29 cellular contexts compared by ENCODE assay signal in genomic region chr15:29129221-29129620, GRCh38.
"Had no signal": no experiment of that assay in that cellular context is flagged by ENCODE, and none has a peak within 500 bp of the region (broad histone marks: within the 10 kb centered on the region; RNA-seq: fewer than 3 reads in every experiment).

No MANE protein-coding gene starts in this region.

- H3K4me3 ChIP-seq: adrenal gland, body of pancreas, PC-9, SJSA1 had no signal

- H3K4me3 Mint-ChIP-seq: activated CD4-positive, alpha-beta T cell treated with anti-CD3 and anti-CD28 coated beads, Interleukin-2, amount 10 ng/mL, durations not matched to agents 24 days and 14 days; activated CD8-positive, alpha-beta T cell treated with anti-CD3 and anti-CD28 coated beads for 36 hours; activated naive CD4-positive, alpha-beta T cell treated with anti-CD3 and anti-CD28 coated beads, Interleukin-2, amount 50 U/mL, for 24 hours; activated T-cell treated with anti-CD3 and anti-CD28 coated beads, Interleukin-2, amount 50 U/mL, for 72 hours; activated T-helper 17 cell treated with anti-CD3 and anti-CD28 coated beads, Interleukin-2, amount 50 U/mL, for 72 hours; T-helper 1 cell treated with Interleukin-12 subunit alpha and Interleukin-12 subunit beta and Interleukin-4 antibody, amounts not matched to agents 30 μg/mL and 1 μg/mL, for 36 hours; T-helper 2 cell treated with Interferon-gamma antibody and Interleukin-4, amounts not matched to agents 5 μg/mL and 100 μg/mL, for 36 hours had no signal

- H3K4me1 Mint-ChIP-seq: activated CD4-positive, alpha-beta T cell treated with anti-CD3 and anti-CD28 coated beads, Interleukin-2, amount 10 ng/mL, durations not matched to agents 24 days and 14 days; activated naive CD4-positive, alpha-beta T cell treated with anti-CD3 and anti-CD28 coated beads, Interleukin-2, amount 50 U/mL, for 24 hours; activated T-helper 17 cell treated with anti-CD3 and anti-CD28 coated beads, Interleukin-2, amount 50 U/mL, for 72 hours had no signal

- H3K4me2 ChIP-seq: PC-9, SK-N-SH had no signal

- ATAC-seq: activated CD8-positive, alpha-beta T cell treated with anti-CD3 and anti-CD28 coated beads for 36 hours; activated T-cell treated with anti-CD3 and anti-CD28 coated beads, Interleukin-2, amount 50 U/mL, for 72 hours; activated T-helper 17 cell treated with anti-CD3 and anti-CD28 coated beads, Interleukin-2, amount 50 U/mL, for 72 hours; body of pancreas had no signal

- DNase-seq: activated CD4-positive, alpha-beta T cell treated with anti-CD3 and anti-CD28 coated beads, Interleukin-2, amount 10 ng/mL, durations not matched to agents 24 days and 14 days; activated CD4-positive, alpha-beta T cell treated with anti-CD3 and anti-CD28 coated beads, Interleukin-2, amount 50 U/mL, for 4 hours; activated CD8-positive, alpha-beta T cell treated with anti-CD3 and anti-CD28 coated beads for 36 hours; activated effector memory CD4-positive, alpha-beta T cell treated with anti-CD3 and anti-CD28 coated beads, Interleukin-2, amount 50 U/mL, for 16 hours; activated naive CD4-positive, alpha-beta T cell; activated T-cell treated with anti-CD3 and anti-CD28 coated beads, Interleukin-2, amount 50 U/mL, for 1 hour; activated T-cell treated with anti-CD3 and anti-CD28 coated beads, Interleukin-2, amount 50 U/mL, for 72 hours; adrenal gland; central memory CD4-positive, alpha-beta T cell; Karpas-422; KBM-7; NCI-H1048; NCI-H1105 treated with DMSO at 0.1 percent for 48 hours; NCI-H1436; NCI-H1694; NCI-H1930; NCI-H2081 treated with DMSO at 0.1 percent for 48 hours; NCI-H345; NCI-H524 treated with DMSO at 0.1 percent for 48 hours; PC-9; SHP77 treated with DMSO at 0.1 percent for 48 hours; SK-N-SH had no signal

- H2AFZ ChIP-seq: PC-9 had no signal

- H3K27ac ChIP-seq: adrenal gland, body of pancreas, PC-9, RWPE1, SJSA1 had no signal

- H3K36me3 ChIP-seq: adrenal gland, SJSA1 had no signal

- H3K4me1 ChIP-seq: adrenal gland, body of pancreas, SJSA1 had no signal

- H3K36me3 Mint-ChIP-seq: activated naive CD4-positive, alpha-beta T cell treated with anti-CD3 and anti-CD28 coated beads, Interleukin-2, amount 50 U/mL, for 24 hours had no signal

- H3K9me3 Mint-ChIP-seq: activated CD4-positive, alpha-beta T cell treated with anti-CD3 and anti-CD28 coated beads, Interleukin-2, amount 10 ng/mL, durations not matched to agents 24 days and 14 days; activated CD8-positive, alpha-beta T cell treated with anti-CD3 and anti-CD28 coated beads for 36 hours; activated naive CD4-positive, alpha-beta T cell treated with anti-CD3 and anti-CD28 coated beads, Interleukin-2, amount 50 U/mL, for 24 hours; activated T-cell treated with anti-CD3 and anti-CD28 coated beads, Interleukin-2, amount 50 U/mL, for 72 hours; activated T-helper 17 cell treated with anti-CD3 and anti-CD28 coated beads, Interleukin-2, amount 50 U/mL, for 72 hours; T-helper 1 cell treated with Interleukin-12 subunit alpha and Interleukin-12 subunit beta and Interleukin-4 antibody, amounts not matched to agents 30 μg/mL and 1 μg/mL, for 36 hours; T-helper 2 cell treated with Interferon-gamma antibody and Interleukin-4, amounts not matched to agents 5 μg/mL and 100 μg/mL, for 36 hours had no signal

- H3K9me3 ChIP-seq: adrenal gland, body of pancreas, SJSA1, SK-N-SH had no signal

- H3K9ac ChIP-seq: SK-N-SH had no signal

- H3K27me3 Mint-ChIP-seq: activated CD4-positive, alpha-beta T cell treated with anti-CD3 and anti-CD28 coated beads, Interleukin-2, amount 10 ng/mL, durations not matched to agents 24 days and 14 days had no signal

- H3K27ac Mint-ChIP-seq: activated CD4-positive, alpha-beta T cell treated with anti-CD3 and anti-CD28 coated beads, Interleukin-2, amount 10 ng/mL, durations not matched to agents 24 days and 14 days; activated CD8-positive, alpha-beta T cell treated with anti-CD3 and anti-CD28 coated beads for 36 hours; activated naive CD4-positive, alpha-beta T cell treated with anti-CD3 and anti-CD28 coated beads, Interleukin-2, amount 50 U/mL, for 24 hours; activated T-cell treated with anti-CD3 and anti-CD28 coated beads, Interleukin-2, amount 50 U/mL, for 72 hours; activated T-helper 17 cell treated with anti-CD3 and anti-CD28 coated beads, Interleukin-2, amount 50 U/mL, for 72 hours; T-helper 1 cell treated with Interleukin-12 subunit alpha and Interleukin-12 subunit beta and Interleukin-4 antibody, amounts not matched to agents 30 μg/mL and 1 μg/mL, for 36 hours; T-helper 2 cell treated with Interferon-gamma antibody and Interleukin-4, amounts not matched to agents 5 μg/mL and 100 μg/mL, for 36 hours had no signal

- H3K27me3 ChIP-seq: adrenal gland, body of pancreas, SJSA1 had no signal
